20 cellular contexts compared by ENCODE assay signal in the genomic region with DNA sequence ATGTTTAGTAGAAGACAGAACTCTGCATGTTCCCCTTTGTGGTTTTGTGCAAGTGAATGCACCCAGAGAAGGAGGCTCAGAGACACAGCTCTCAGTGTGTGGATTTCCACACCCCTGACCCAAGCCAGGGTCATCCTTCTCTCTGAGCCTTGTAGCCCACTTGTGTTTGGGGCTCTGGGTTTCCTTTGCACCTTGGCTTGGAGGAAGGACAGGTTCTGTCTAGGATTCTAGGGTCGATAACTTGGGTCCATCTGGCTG. TPM values are rescaled to one million over a fixed set of nuclear protein-coding genes. Genes with fewer than 3 reads are reported as not detected.
DNase-seq lines count a peak whose midpoint lies in the region; ATAC-seq and TF ChIP-seq lines count a peak whose summit lies in the region.
"Had no signal": no experiment of that assay in that cellular context is flagged by ENCODE, and none has a peak within 500 bp of the region (broad histone marks: within the 10 kb centered on the region; RNA-seq: fewer than 3 reads in every experiment).

No MANE protein-coding gene starts in this region.

- H3K9me3 Mint-ChIP-seq in Calu3 (ENCODE audit: low read depth, unreplicated experiment): no peaks in the 10 kb centered on the region
- H3K9me3 Mint-ChIP-seq: CD8-positive, alpha-beta T cell had no signal

- H3K36me3 ChIP-seq in BLaER1 (peaks cover 69% of the 10 kb centered on the region), SK-N-MC (ENCODE audit: insufficient read depth, low read length) (no peaks in the 10 kb centered on the region), mucosa of descending colon (ENCODE audit: low read depth) (no peaks in the 10 kb centered on the region)

- no peaks in the 10 kb centered on the region for H3K4me1 Mint-ChIP-seq in Calu3 (ENCODE audit: low read depth, unreplicated experiment)

- ATAC-seq in mucosa of descending colon: peak; percentile 18
- no peak for ATAC-seq in HG03097 (IDR thresholded peaks at IDR 0.05; ENCODE audit: low FRiP score, unreplicated experiment)
- ATAC-seq in HG02798 (IDR thresholded peaks at IDR 0.05; ENCODE audit: poor library complexity, unreplicated experiment): no peak
- ATAC-seq: CD8-positive, alpha-beta T cell; Panc1 had no signal

- no peak overlapping the region for H3K4me3 Mint-ChIP-seq in Calu3 (ENCODE audit: low read depth, unreplicated experiment)
- H3K4me3 Mint-ChIP-seq: CD8-positive, alpha-beta T cell; H9 had no signal

- no peak overlapping the region for H3K27ac Mint-ChIP-seq in Calu3 (ENCODE audit: unreplicated experiment)
- H3K27ac Mint-ChIP-seq: CD8-positive, alpha-beta T cell had no signal

- BruUV-seq in Calu3 (replicated peaks; lab: Mats Ljungman, UMichigan): no TSS peak

- H3K27me3 Mint-ChIP-seq in Calu3 (ENCODE audit: unreplicated experiment): peaks cover 95% of the 10 kb centered on the region

- H3K36me3 Mint-ChIP-seq in Calu3 (ENCODE audit: insufficient read depth, unreplicated experiment): no peaks in the 10 kb centered on the region
- H3K36me3 Mint-ChIP-seq: CD8-positive, alpha-beta T cell had no signal

- no peaks in the 10 kb centered on the region for H4K20me1 ChIP-seq in BLaER1

- H3K27ac ChIP-seq in BLaER1 (peak overlapping the region; percentile 76), SK-N-MC (no peak overlapping the region)

- H3K4me3 ChIP-seq in BLaER1 (no peak overlapping the region), SK-N-MC (peak overlapping the region; percentile 39), mucosa of descending colon (no peak overlapping the region)

- intact Hi-C loops in mucosa of descending colon (cut with DNase I, micrococcal nuclease) (no loop called here), Calu3 (cut with micrococcal nuclease; ENCODE audit: unreplicated experiment) (no loop called here)

- TF ChIP-seq CTCF in mucosa of descending colon (IDR thresholded peaks at IDR 0.05) (no peak), Calu3 (IDR thresholded peaks at IDR 0.05; ENCODE audit: unreplicated experiment) (no peak)

- CTCF ChIA-PET in Calu3 (lab: Charles Lee): no interaction called here

- H3K9me3 ChIP-seq in BLaER1 (no peaks in the 10 kb centered on the region), SK-N-MC (ENCODE audit: low read depth, low read length) (no peaks in the 10 kb centered on the region), mucosa of descending colon (no peaks in the 10 kb centered on the region)

- peak overlapping the region; percentile 44; the same call in 1 of the 2 replicates for H3K9ac ChIP-seq in BLaER1
- no peak overlapping the region for H3K9ac ChIP-seq in SK-N-MC (ENCODE audit: insufficient read length)

- H3K4me1 ChIP-seq in BLaER1 (peaks cover 99% of the 10 kb centered on the region), mucosa of descending colon (ENCODE audit: low read depth) (no peaks in the 10 kb centered on the region)

- peak overlapping the region; percentile 78 for H3K4me2 ChIP-seq in BLaER1

- H3K27me3 ChIP-seq in BLaER1: no peaks in the 10 kb centered on the region

- DNase-seq in CD1c-positive myeloid dendritic cell (ENCODE audit: extremely low spot score): peak; percentile 59
- no peak for DNase-seq in SK-N-MC (ENCODE audit: low read depth, low spot score)
- DNase-seq in mucosa of descending colon: no peak
- no peak for DNase-seq in LoVo (ENCODE audit: low spot score)
- no peak for DNase-seq in Calu3
- DNase-seq: ACHN; CD8-positive, alpha-beta T cell; DMS79 treated with DMSO at 0.1 percent for 48 hours; H9; NCI-H1092 treated with DMSO at 0.1 percent for 48 hours; NCI-H1694 treated with DMSO at 0.1 percent for 48 hours; NCI-H2107; NCI-H345; NK-92 treated with Interleukin-12 subunit alpha and Interleukin-12 subunit beta, amount 100 ng/mL, for 24 hours had no signal

RNA-seq across cellular contexts. Expression of gene MYOG, which starts 27.2 kb away (rescaled TPM):
- total RNA-seq in mucosa of descending colon (not detected), Calu3 (2022) (not detected in 2 replicates)
- total RNA-seq: CD8-positive, alpha-beta T cell; G401; H9; T-helper 2 cell treated with Interferon-gamma antibody and Interleukin-4, amounts not matched to agents 100 ng/mL and 5 ng/mL, for 36 hours had no signal

RNA-seq across cellular contexts. Expression of gene PPFIA4, which starts 32.3 kb away (rescaled TPM):
- total RNA-seq in mucosa of descending colon: 1 to 10 TPM in 1 of 3 donors, under 1 TPM in 2; 0.43 to 4.0 (median 0.60) TPM
- total RNA-seq in Calu3 (2022): 0.12 and 0.83 TPM in 2 replicates

RNA-seq across cellular contexts. Expression of gene TMEM183A, which starts 51.4 kb away (rescaled TPM):
- total RNA-seq in mucosa of descending colon (100 to 1,000 TPM in 1 of 3 donors, 10 to 100 TPM in 2; 73.9 to 108 (median 93.2) TPM), Calu3 (2022) (77.7 and 84.4 TPM in 2 replicates)
